ENCODE assay signal across 8 cellular contexts in genomic region chr1:8987881-8988617, GRCh38. TPM values are rescaled to one million over a fixed set of nuclear protein-coding genes. Genes with fewer than 3 reads are reported as not detected.
DNase-seq lines count a peak whose midpoint lies in the region; ATAC-seq and TF ChIP-seq lines count a peak whose summit lies in the region.

No MANE protein-coding gene starts in this region.

- H3K9me3 ChIP-seq in naive thymus-derived CD4-positive, alpha-beta T cell (ENCODE audit: control insufficient read depth in 2 of 3, low read length in 3 of 3) = peaks cover 0 to 4% (median 0%) of the 10 kb centered on the region in 3 experiments

- H3K27ac Mint-ChIP-seq in naive thymus-derived CD4-positive, alpha-beta T cell = peak overlapping the region; percentile 57 to 99 (median 93)
- peak overlapping the region; percentile 67 for H3K27ac Mint-ChIP-seq in stimulated activated naive CD8-positive, alpha-beta T cell treated with anti-CD3 and anti-CD28 coated beads, Interleukin-15, Interleukin-2, amounts not matched to agents 100 ng/mL and 50 ng/mL, for 24 hours

- H3K36me3 ChIP-seq in naive thymus-derived CD4-positive, alpha-beta T cell (ENCODE audit: control insufficient read depth in 2 of 3, insufficient read depth in 3 of 3, low read length in 3 of 3) = no peaks in the 10 kb centered on the region

- peaks cover 0 to 4% (median 0%) of the 10 kb centered on the region in 11 donors for H3K9me3 Mint-ChIP-seq in naive thymus-derived CD4-positive, alpha-beta T cell
- peaks cover 3% of the 10 kb centered on the region for H3K9me3 Mint-ChIP-seq in stimulated activated naive CD8-positive, alpha-beta T cell treated with anti-CD3 and anti-CD28 coated beads, Interleukin-15, Interleukin-2, amounts not matched to agents 100 ng/mL and 50 ng/mL, for 24 hours

- peak; percentile 94 for TF ChIP-seq CTCF in epithelial cell of esophagus (IDR thresholded peaks at IDR 0.05; ENCODE audit: insufficient read depth, low read depth, low read length, missing control alignments)

- peaks cover 9 to 63% (median 41%) of the 10 kb centered on the region in 7 donors for H3K4me1 Mint-ChIP-seq in naive thymus-derived CD4-positive, alpha-beta T cell
- peaks cover 43% of the 10 kb centered on the region for H3K4me1 Mint-ChIP-seq in stimulated activated naive CD8-positive, alpha-beta T cell treated with anti-CD3 and anti-CD28 coated beads, Interleukin-15, Interleukin-2, amounts not matched to agents 100 ng/mL and 50 ng/mL, for 24 hours (ENCODE audit: low read depth)

- no peaks in the 10 kb centered on the region for H3K27me3 Mint-ChIP-seq in naive thymus-derived CD4-positive, alpha-beta T cell
- H3K27me3 Mint-ChIP-seq in stimulated activated naive CD8-positive, alpha-beta T cell treated with anti-CD3 and anti-CD28 coated beads, Interleukin-15, Interleukin-2, amounts not matched to agents 100 ng/mL and 50 ng/mL, for 24 hours = no peaks in the 10 kb centered on the region

- DNase-seq in NCI-H1092 treated with DMSO at 0.1 percent for 48 hours (lab: John Stamatoyannopoulos, UW) (peak; percentile 29), NCI-H1092 (lab: John Stamatoyannopoulos, UW) (no peak), NCI-H345 treated with DMSO at 0.1 percent for 48 hours (lab: John Stamatoyannopoulos, UW; ENCODE audit: unreplicated experiment) (peak; percentile 6), epithelial cell of esophagus (ENCODE audit: low read depth) (peak; percentile 41)
- peak; percentile 88 for DNase-seq in activated CD8-positive, alpha-beta memory T cell treated with anti-CD3 and anti-CD28 coated beads, Interleukin-2, amount 50 U/mL, for 48 hours
- DNase-seq in naive thymus-derived CD4-positive, alpha-beta T cell = peak; percentile 19 to 78 (median 65)

- POLR2A ChIA-PET in naive thymus-derived CD4-positive, alpha-beta T cell (lab: Charles Lee) = interaction anchor here (0.9 to 8.9 kb wide), 12 partner anchors 12 to 171 kb away, joined by 3 to 127 read pairs (median 8); partner anchors contain the start of genes CA6, ENO1 and RERE

- H3K4me3 Mint-ChIP-seq in naive thymus-derived CD4-positive, alpha-beta T cell = peak overlapping the region; percentile 36 to 85 (median 73)
- peak overlapping the region; percentile 30 for H3K4me3 Mint-ChIP-seq in stimulated activated naive CD8-positive, alpha-beta T cell treated with anti-CD3 and anti-CD28 coated beads, Interleukin-15, Interleukin-2, amounts not matched to agents 100 ng/mL and 50 ng/mL, for 24 hours

- no peak overlapping the region for H3K4me3 ChIP-seq in epithelial cell of esophagus (ENCODE audit: low read length)
- no peak overlapping the region for H3K4me3 ChIP-seq in naive thymus-derived CD4-positive, alpha-beta T cell (ENCODE audit: low read length)

- H3K27ac ChIP-seq in naive thymus-derived CD4-positive, alpha-beta T cell (ENCODE audit: low read depth, low read length) = peak overlapping the region; percentile 65

- peaks cover 0 to 10% (median 0%) of the 10 kb centered on the region in 5 donors for H3K36me3 Mint-ChIP-seq in naive thymus-derived CD4-positive, alpha-beta T cell
- no peaks in the 10 kb centered on the region for H3K36me3 Mint-ChIP-seq in stimulated activated naive CD8-positive, alpha-beta T cell treated with anti-CD3 and anti-CD28 coated beads, Interleukin-15, Interleukin-2, amounts not matched to agents 100 ng/mL and 50 ng/mL, for 24 hours (ENCODE audit: low read depth)

- CTCF ChIA-PET in naive thymus-derived CD4-positive, alpha-beta T cell (lab: Charles Lee) = interaction anchor here (0.6 to 7.2 kb wide), 22 partner anchors 14 to 426 kb away, joined by 3 to 158 read pairs (median 4); partner anchors contain the start of gene CA6

- no peaks in the 10 kb centered on the region for H3K27me3 ChIP-seq in naive thymus-derived CD4-positive, alpha-beta T cell (ENCODE audit: control insufficient read depth in 2 of 2, insufficient read depth in 2 of 2, low read length in 2 of 2)

- peaks cover 4 to 22% of the 10 kb centered on the region in 2 donors for H3K4me1 ChIP-seq in naive thymus-derived CD4-positive, alpha-beta T cell (ENCODE audit: control insufficient read depth in 2 of 2, insufficient read depth in 2 of 2, low read length in 2 of 2)

- ATAC-seq in naive thymus-derived CD4-positive, alpha-beta T cell = peak; percentile 89
- no peak for ATAC-seq in HG03196 (IDR thresholded peaks at IDR 0.05; ENCODE audit: unreplicated experiment)

- intact Hi-C loops in naive thymus-derived CD4-positive, alpha-beta T cell (cut with micrococcal nuclease) = loop anchor here (1.0 to 5.0 kb wide), 9 partner anchors 17 to 131 kb away; partner anchors contain the start of genes ENO1 (in 2 of the 2) and CA6 (in 1 of the 2)

RNA-seq across cellular contexts. Expression of gene SLC2A7, which starts 38.2 kb away (rescaled TPM):
- not detected for total RNA-seq in naive thymus-derived CD4-positive, alpha-beta T cell
- under 1 TPM in 1 of 2 donors, not detected in 1; 0.19 TPM for polyA plus RNA-seq in naive thymus-derived CD4-positive, alpha-beta T cell

RNA-seq across cellular contexts. Expression of gene CA6, which starts 42.4 kb away (rescaled TPM):
- 1 to 10 TPM in 2 of 5 experiments, under 1 TPM in 3; 0.49 to 5.9 (median 0.90) TPM for total RNA-seq in naive thymus-derived CD4-positive, alpha-beta T cell
- 1 to 10 TPM; 3.6 to 9.3 TPM for polyA plus RNA-seq in naive thymus-derived CD4-positive, alpha-beta T cell
